In genomic region chr3:71376499-71376898, GRCh38 we compare ENCODE assay signal across 19 cellular contexts.
"Had no signal": no experiment of that assay in that cellular context is flagged by ENCODE, and none has a peak within 500 bp of the region (broad histone marks: within the 10 kb centered on the region; RNA-seq: fewer than 3 reads in every experiment).

No MANE protein-coding gene starts in this region.

- H3K27ac ChIP-seq: foreskin keratinocyte, hepatocyte, neutrophil, pancreas, right lobe of liver, tibial artery had no signal

- H3K27me3 Mint-ChIP-seq: activated CD4-positive, alpha-beta memory T cell treated with anti-CD3 and anti-CD28 coated beads for 36 hours; brain had no signal

- DNase-seq: activated CD4-positive, alpha-beta T cell treated with anti-CD3 and anti-CD28 coated beads for 4 hours; activated T-cell treated with anti-CD3 and anti-CD28 coated beads, Interleukin-2, amount 50 U/mL, for 1 hour; anterior cingulate cortex; central memory CD4-positive, alpha-beta T cell; foreskin keratinocyte; mesenchymal stem cell; mucosa of descending colon; natural killer cell; pancreas; right lobe of liver; substantia nigra; tibial artery had no signal

- H3K36me3 Mint-ChIP-seq: brain, natural killer cell, WTC11 had no signal

- H3K4me3 ChIP-seq: hepatocyte, mucosa of descending colon, pancreas, right lobe of liver, smooth muscle cell, tibial artery had no signal

- H3K9me3 Mint-ChIP-seq: activated CD4-positive, alpha-beta memory T cell treated with anti-CD3 and anti-CD28 coated beads for 36 hours; brain; natural killer cell; stimulated activated effector memory CD8-positive, alpha-beta T cell treated with anti-CD3 and anti-CD28 coated beads, Interleukin-12 subunit alpha, Interleukin-12 subunit beta, amount 100 ng/mL, for 72 hours; WTC11 had no signal

- H3K36me3 ChIP-seq: neutrophil, pancreas, right lobe of liver, tibial artery had no signal

- H3K27ac Mint-ChIP-seq: activated CD4-positive, alpha-beta memory T cell treated with anti-CD3 and anti-CD28 coated beads for 36 hours; brain; natural killer cell; stimulated activated effector memory CD8-positive, alpha-beta T cell treated with anti-CD3 and anti-CD28 coated beads, Interleukin-12 subunit alpha, Interleukin-12 subunit beta, amount 100 ng/mL, for 72 hours; WTC11 had no signal

- H2AFZ ChIP-seq: hepatocyte had no signal

- H3K4me2 ChIP-seq: hepatocyte, smooth muscle cell had no signal

- H3K4me1 ChIP-seq: foreskin keratinocyte, pancreas had no signal

- H3K27me3 ChIP-seq: foreskin keratinocyte, hepatocyte, neutrophil, pancreas, right lobe of liver, tibial artery had no signal

- ATAC-seq: foreskin keratinocyte, mucosa of descending colon, natural killer cell, pancreas, right lobe of liver, WTC11 had no signal

- H3K4me3 Mint-ChIP-seq: activated CD4-positive, alpha-beta memory T cell treated with anti-CD3 and anti-CD28 coated beads for 36 hours; brain; natural killer cell; stimulated activated effector memory CD8-positive, alpha-beta T cell treated with anti-CD3 and anti-CD28 coated beads, Interleukin-12 subunit alpha, Interleukin-12 subunit beta, amount 100 ng/mL, for 72 hours; WTC11 had no signal

- H3K9me3 ChIP-seq: mucosa of descending colon, neutrophil, pancreas, right lobe of liver, tibial artery had no signal
